9 cellular contexts compared by ENCODE assay signal in the genomic region with DNA sequence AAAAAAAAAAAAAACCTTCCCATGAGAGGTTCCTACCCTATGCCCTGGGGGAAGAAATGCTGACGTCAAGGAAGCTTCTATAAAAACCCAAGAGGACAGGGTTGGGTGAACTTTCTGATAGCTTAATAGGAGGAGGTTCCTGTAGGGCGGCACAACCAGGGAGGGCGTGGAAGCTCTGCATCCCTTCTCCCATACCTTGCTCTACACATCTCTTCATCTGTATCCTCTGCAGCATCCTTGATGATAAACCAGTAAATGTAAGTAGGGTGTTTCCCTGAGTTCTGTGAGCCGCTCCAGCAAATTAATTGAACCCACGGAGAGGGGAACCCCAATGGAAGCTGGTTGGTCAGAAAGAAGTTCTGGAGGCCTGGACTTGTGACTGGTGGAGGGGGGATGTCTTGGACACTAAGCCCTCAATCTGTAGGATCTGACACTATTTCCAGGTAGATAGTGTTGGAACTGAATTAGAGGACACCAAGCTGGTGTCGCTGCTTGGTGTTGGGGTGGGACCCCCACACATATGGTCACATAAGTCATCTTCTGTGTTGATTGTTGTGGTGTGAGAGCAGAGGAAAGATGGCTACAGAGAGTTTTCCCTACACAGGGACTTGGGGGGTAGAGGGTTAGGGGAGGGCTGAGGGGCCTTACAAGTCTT.
DNase-seq lines count a peak whose midpoint lies in the region; ATAC-seq, FAIRE-seq and TF ChIP-seq lines count a peak whose summit lies in the region.
"Had no signal": no experiment of that assay in that cellular context is flagged by ENCODE, and none has a peak within 500 bp of the region (broad histone marks: within the 10 kb centered on the region; RNA-seq: fewer than 3 reads in every experiment).

No MANE protein-coding gene starts in this region.

- H3K4me3 Mint-ChIP-seq in effector memory CD8-positive, alpha-beta T cell, result no peak overlapping the region

- no peaks in the 10 kb centered on the region for H3K9me3 Mint-ChIP-seq in effector memory CD8-positive, alpha-beta T cell

- no peaks in the 10 kb centered on the region for H3K27me3 Mint-ChIP-seq in effector memory CD8-positive, alpha-beta T cell

- H3K27ac Mint-ChIP-seq in effector memory CD8-positive, alpha-beta T cell, result peak overlapping the region; percentile 77 to 82

- ATAC-seq in HG03159 (IDR thresholded peaks at IDR 0.05; ENCODE audit: unreplicated experiment) (peak; percentile 32), HG02870 (IDR thresholded peaks at IDR 0.05; ENCODE audit: unreplicated experiment) (no peak)
- no peak for ATAC-seq in effector memory CD8-positive, alpha-beta T cell (replicated peaks)

- H3K4me1 Mint-ChIP-seq in effector memory CD8-positive, alpha-beta T cell (ENCODE audit: low read depth in 2 of 2), result peaks cover 41 to 56% of the 10 kb centered on the region in 2 donors

- DNase-seq in GM10266 (ENCODE audit: extremely low spot score) (peak; percentile 69), GM19239 (ENCODE audit: insufficient read length, low spot score) (no peak), MV-4-11 (lab: John Stamatoyannopoulos, UW) (no peak), kidney glomerular epithelial cell (lab: John Stamatoyannopoulos, UW) (no peak)
- no peak for DNase-seq in effector memory CD8-positive, alpha-beta T cell
- DNase-seq in activated effector memory CD4-positive, alpha-beta T cell treated with anti-CD3 and anti-CD28 coated beads, Interleukin-2, amount 50 U/mL, for 16 hours, result no peak

- peak; percentile 80 for FAIRE-seq in GM19239 (lab: Jason Lieb, UNC)
- FAIRE-seq: keratinocyte had no signal

- TF ChIP-seq CTCF in GM10266 (IDR thresholded peaks at IDR 0.05; ENCODE audit: control insufficient read depth, insufficient read depth, low read depth, missing control alignments), result no peak

- H3K36me3 Mint-ChIP-seq in effector memory CD8-positive, alpha-beta T cell (ENCODE audit: insufficient read depth), result peaks cover 8% of the 10 kb centered on the region
